Comparison of ENCODE assay signal across 1 cellular context in genomic region chr17:57946798-57947358, GRCh38.
TF ChIP-seq lines count a peak whose summit lies in the region.

No MANE protein-coding gene starts in this region.

TF ChIP-seq in HEK293, 187 proteins besides CTCF, POLR2A, EP300 and RAD21 (continued from another document):
- no peak for TF ChIP-seq ZNF280C (tag by site-specific recombination; IDR thresholded peaks at IDR 0.05)
- peak; percentile 90 for TF ChIP-seq ZNF18 (tag by site-specific recombination; IDR thresholded peaks at IDR 0.05)
- TF ChIP-seq ZNF266 (tag by site-specific recombination; IDR thresholded peaks at IDR 0.05; ENCODE audit: low read depth), result no peak
- no peak for TF ChIP-seq GFI1B (tag by site-specific recombination; IDR thresholded peaks at IDR 0.05)
- TF ChIP-seq KLF10 (tag by site-specific recombination; IDR thresholded peaks at IDR 0.05), result no peak
- TF ChIP-seq ZBTB17 (tag by site-specific recombination; IDR thresholded peaks at IDR 0.05), result peak; percentile 90
- no peak for TF ChIP-seq ZSCAN16 (tag by site-specific recombination; IDR thresholded peaks at IDR 0.05)
- peak; percentile 32; the same call in 1 of the 2 replicates for TF ChIP-seq PATZ1 (tag by site-specific recombination; IDR thresholded peaks at IDR 0.05)
- TF ChIP-seq FEZF1 (tag by site-specific recombination; IDR thresholded peaks at IDR 0.05), result no peak
- TF ChIP-seq ZNF362 (tag by site-specific recombination; IDR thresholded peaks at IDR 0.05), result no peak
- no peak for TF ChIP-seq ZNF140 (tag by site-specific recombination; IDR thresholded peaks at IDR 0.05)
- no peak for TF ChIP-seq ZNF701 (tag by site-specific recombination; IDR thresholded peaks at IDR 0.05)
- TF ChIP-seq WT1 (tag by site-specific recombination; IDR thresholded peaks at IDR 0.05), result no peak
- TF ChIP-seq ZNF518A (tag by site-specific recombination; conservative IDR thresholded peaks at IDR 0.05; ENCODE audit: low read depth), result no peak
- TF ChIP-seq PRDM1 (tag by site-specific recombination; IDR thresholded peaks at IDR 0.05), result peak; percentile 73
- TF ChIP-seq BCL6B (tag by site-specific recombination; IDR thresholded peaks at IDR 0.05), result no peak
- TF ChIP-seq PBX3 (CRISPR knock-in tag; IDR thresholded peaks at IDR 0.05), result no peak
TF ChIP-seq in HEK293: peak in this region for 8.
